Comparison of ENCODE assay signal across 22 cellular contexts in genomic region chr6:14645221-14645620, GRCh38.
"Had no signal": no experiment of that assay in that cellular context is flagged by ENCODE, and none has a peak within 500 bp of the region (broad histone marks: within the 10 kb centered on the region; RNA-seq: fewer than 3 reads in every experiment).

No MANE protein-coding gene starts in this region.

- H3K4me3 ChIP-seq: breast epithelium had no signal

- H3K36me3 Mint-ChIP-seq: IgD-negative memory B cell had no signal

- DNase-seq: activated CD4-positive, alpha-beta memory T cell treated with anti-CD3 and anti-CD28 coated beads, Interleukin-2, amount 10 ng/mL, durations not matched to agents 7 days and 5 days; activated CD4-positive, alpha-beta T cell treated with anti-CD3 and anti-CD28 coated beads for 36 hours; activated CD4-positive, alpha-beta T cell treated with anti-CD3 and anti-CD28 coated beads, Interleukin-2, amount 50 U/mL, for 1 hour; activated CD8-positive, alpha-beta memory T cell treated with anti-CD3 and anti-CD28 coated beads, Interleukin-2, amount 50 U/mL, for 48 hours; activated naive CD4-positive, alpha-beta T cell treated with anti-CD3 and anti-CD28 coated beads, Interleukin-2, amount 50 U/mL, for 16 hours; activated naive CD8-positive, alpha-beta T cell treated with anti-CD3 and anti-CD28 coated beads, Interleukin-2, amount 10 ng/mL, durations not matched to agents 7 days and 5 days; activated T-cell treated with anti-CD3 and anti-CD28 coated beads, Interleukin-2, amount 50 U/mL, for 1 hour; aorta; caudate nucleus; KG1; NCI-H1092; NCI-H1417; NCI-H187; NCI-H2227 treated with DMSO at 0.1 percent for 48 hours; NCI-H446 treated with DMSO at 0.1 percent for 48 hours; NCI-H524 treated with DMSO at 0.1 percent for 48 hours; PC-3; SHP77 treated with DMSO at 0.1 percent for 48 hours; WERI-Rb-1 had no signal

- H3K27me3 ChIP-seq: breast epithelium had no signal

- FAIRE-seq: RCC 7860 had no signal

- H3K27ac ChIP-seq: breast epithelium, WERI-Rb-1 had no signal

- H3K4me1 ChIP-seq: breast epithelium had no signal

- H3K27me3 Mint-ChIP-seq: activated CD4-positive, alpha-beta memory T cell treated with anti-CD3 and anti-CD28 coated beads, Interleukin-2, amount 10 ng/mL, durations not matched to agents 7 days and 5 days; activated CD4-positive, alpha-beta T cell treated with anti-CD3 and anti-CD28 coated beads for 36 hours; IgD-negative memory B cell had no signal

- H3K9me3 Mint-ChIP-seq: activated CD4-positive, alpha-beta memory T cell treated with anti-CD3 and anti-CD28 coated beads, Interleukin-2, amount 10 ng/mL, durations not matched to agents 7 days and 5 days; IgD-negative memory B cell had no signal

- H3K4me1 Mint-ChIP-seq: activated naive CD8-positive, alpha-beta T cell treated with anti-CD3 and anti-CD28 coated beads, Interleukin-2, amount 10 ng/mL, durations not matched to agents 7 days and 5 days had no signal

- ATAC-seq: activated CD4-positive, alpha-beta T cell treated with anti-CD3 and anti-CD28 coated beads for 36 hours; PC-3 had no signal

- H3K4me3 Mint-ChIP-seq: activated CD4-positive, alpha-beta memory T cell treated with anti-CD3 and anti-CD28 coated beads, Interleukin-2, amount 10 ng/mL, durations not matched to agents 7 days and 5 days; activated CD4-positive, alpha-beta T cell treated with anti-CD3 and anti-CD28 coated beads for 36 hours; activated naive CD8-positive, alpha-beta T cell treated with anti-CD3 and anti-CD28 coated beads, Interleukin-2, amount 10 ng/mL, durations not matched to agents 7 days and 5 days; IgD-negative memory B cell had no signal

- H3K36me3 ChIP-seq: breast epithelium, WERI-Rb-1 had no signal

- H3K9me3 ChIP-seq: breast epithelium had no signal

- H3K27ac Mint-ChIP-seq: activated CD4-positive, alpha-beta memory T cell treated with anti-CD3 and anti-CD28 coated beads, Interleukin-2, amount 10 ng/mL, durations not matched to agents 7 days and 5 days; activated CD4-positive, alpha-beta T cell treated with anti-CD3 and anti-CD28 coated beads for 36 hours; activated naive CD8-positive, alpha-beta T cell treated with anti-CD3 and anti-CD28 coated beads, Interleukin-2, amount 10 ng/mL, durations not matched to agents 7 days and 5 days had no signal
